Comparison of ENCODE assay signal across 1 cellular context in the genomic region with DNA sequence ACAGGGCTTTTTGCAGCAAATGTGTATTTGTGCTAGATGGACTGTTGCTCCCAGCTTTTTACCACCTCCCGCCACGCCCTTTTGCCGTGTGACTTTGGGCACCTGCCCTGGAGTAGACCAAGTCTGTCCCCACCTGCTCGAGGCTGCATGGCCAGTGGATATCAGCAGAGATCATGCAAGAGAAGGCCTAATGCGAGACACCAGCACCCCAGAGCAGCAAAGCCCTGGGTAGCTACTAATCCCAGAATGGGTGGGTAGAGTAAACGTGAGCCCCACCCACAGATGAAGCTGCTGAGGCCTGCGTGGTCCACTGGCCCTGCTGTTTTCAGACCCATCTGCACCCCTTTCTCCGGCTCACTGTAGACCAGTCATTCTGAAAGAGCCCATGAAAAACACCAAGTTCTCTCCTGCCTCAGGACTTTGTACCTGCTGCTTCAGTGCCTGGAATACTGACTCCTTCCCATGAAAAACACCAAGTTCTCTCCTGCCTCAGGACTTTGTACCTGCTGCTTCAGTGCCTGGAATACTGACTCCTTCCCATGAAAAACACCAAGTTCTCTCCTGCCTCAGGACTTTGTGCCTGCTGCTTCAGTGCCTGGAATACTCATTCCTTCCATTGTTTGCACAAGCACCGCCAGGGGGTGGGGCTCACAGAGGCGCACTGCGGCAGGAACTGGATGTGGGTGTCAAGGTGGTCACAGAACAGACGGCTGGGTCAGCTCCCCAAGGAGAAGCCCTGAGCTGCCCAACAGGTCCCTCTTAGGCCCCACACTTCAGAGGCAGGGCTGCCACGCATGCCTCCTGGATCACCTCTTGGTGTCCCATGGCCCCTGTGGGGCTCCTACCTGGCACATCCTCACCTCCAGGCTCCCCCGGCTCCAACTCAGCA.
TF ChIP-seq lines count a peak whose summit lies in the region.

No MANE protein-coding gene starts in this region.

TF ChIP-seq in H1, 55 proteins besides CTCF, POLR2A, EP300 and RAD21:
- TF ChIP-seq ATF2 (IDR thresholded peaks at IDR 0.05; ENCODE audit: low read length) (no peak), JUN (IDR thresholded peaks at IDR 0.05; ENCODE audit: low read depth, low read length) (no peak), SP2 (IDR thresholded peaks at IDR 0.05; ENCODE audit: low read length) (no peak), GABPA (IDR thresholded peaks at IDR 0.05; ENCODE audit: borderline replicate concordance, insufficient read depth, low read length) (no peak), E2F6 (IDR thresholded peaks at IDR 0.05) (no peak), ASH2L (IDR thresholded peaks at IDR 0.05; ENCODE audit: low read length) (no peak), HDAC2 (IDR thresholded peaks at IDR 0.05; ENCODE audit: borderline replicate concordance in 1 of 2, low read depth in 2 of 2, low read length in 2 of 2) (no peak), RFX5 (IDR thresholded peaks at IDR 0.05; ENCODE audit: borderline replicate concordance, low read depth, low read length) (no peak), SAP30 (IDR thresholded peaks at IDR 0.05; ENCODE audit: insufficient read depth, insufficient replicate concordance, low read length) (no peak), CBX5 (IDR thresholded peaks at IDR 0.05; ENCODE audit: low read depth, low read length) (no peak), SP1 (IDR thresholded peaks at IDR 0.05; ENCODE audit: low read depth, low read length) (no peak), SP4 (IDR thresholded peaks at IDR 0.05; ENCODE audit: low read length) (no peak), SUZ12 (IDR thresholded peaks at IDR 0.05; ENCODE audit: low read length) (no peak), CEBPB (IDR thresholded peaks at IDR 0.05; ENCODE audit: low read depth, low read length) (no peak), HDAC6 (IDR thresholded peaks at IDR 0.05; ENCODE audit: low read depth, low read length) (no peak), BRCA1 (IDR thresholded peaks at IDR 0.05; ENCODE audit: low read depth, low read length) (no peak), MAX (IDR thresholded peaks at IDR 0.05) (no peak), FOSL1 (IDR thresholded peaks at IDR 0.05; ENCODE audit: insufficient read depth, low read depth, low read length) (no peak), NRF1 (IDR thresholded peaks at IDR 0.05; ENCODE audit: low read depth, low read length) (no peak)
